Comparison of ENCODE assay signal across 8 cellular contexts in genomic region chr4:180665994-180666818, GRCh38.
DNase-seq lines count a peak whose midpoint lies in the region; ATAC-seq and TF ChIP-seq lines count a peak whose summit lies in the region.

No MANE protein-coding gene starts in this region.

- CTCF ChIA-PET in CD4-positive, alpha-beta T cell (lab: Charles Lee), result interaction anchor here (1.3 kb wide), 1 partner anchor 11 kb away, joined by 7 read pairs; no protein-coding TSS in a partner anchor

- no peaks in the 10 kb centered on the region for H3K36me3 Mint-ChIP-seq in CD4-positive, alpha-beta T cell (ENCODE audit: low read depth)

- intact Hi-C loops in CD4-positive, alpha-beta T cell (cut with DNase I, micrococcal nuclease), result no loop called here

- no peak for DNase-seq in CD4-positive, alpha-beta T cell
- DNase-seq in NB4 (ENCODE audit: low read depth), result peak; percentile 72
- peak; percentile 68 for DNase-seq in SKM-1 treated with dmso at 0.1 percent for 144 hours (lab: John Stamatoyannopoulos, UW; ENCODE audit: unreplicated experiment)
- peak; percentile 3 for DNase-seq in germinal center (ENCODE audit: low spot score)
- peak; percentile 5 for DNase-seq in stimulated activated CD4-positive, alpha-beta T cell treated with anti-CD3 and anti-CD28 coated beads, Interleukin-4, amount 100 ng/mL, for 24 hours
- no peak for DNase-seq in activated CD4-positive, CD25-positive, alpha-beta regulatory T cell treated with anti-CD3 and anti-CD28 coated beads, Interleukin-2, amount 50 U/mL, for 72 hours

- H3K9me3 ChIP-seq in CD4-positive, alpha-beta T cell (ENCODE audit: control insufficient read depth, low read length), result no peaks in the 10 kb centered on the region

- no peak for ATAC-seq in CD4-positive, alpha-beta T cell (ENCODE audit: poor library complexity)
- ATAC-seq in GM18505 (IDR thresholded peaks at IDR 0.05; ENCODE audit: unreplicated experiment), result peak; percentile 85
- peak; percentile 86 for ATAC-seq in HG02798 (IDR thresholded peaks at IDR 0.05; ENCODE audit: poor library complexity, unreplicated experiment)

- peak; percentile 25 for TF ChIP-seq CTCF in CD4-positive, alpha-beta T cell (IDR thresholded peaks at IDR 0.05)
- peak; percentile 62 for TF ChIP-seq CTCF in NB4 (IDR thresholded peaks at IDR 0.05; ENCODE audit: low read depth, low read length)

- no peak overlapping the region for H3K4me3 Mint-ChIP-seq in CD4-positive, alpha-beta T cell

- TF ChIP-seq POLR2A in GM18505 (IDR thresholded peaks at IDR 0.05; ENCODE audit: borderline replicate concordance, extremely low read depth, insufficient read depth, insufficient read length) (no peak), NB4 (IDR thresholded peaks at IDR 0.05; ENCODE audit: extremely low read depth, insufficient read length) (no peak)

- POLR2A ChIA-PET in CD4-positive, alpha-beta T cell (lab: Charles Lee), result no interaction called here

- H3K4me3 ChIP-seq in NB4 (ENCODE audit: low read depth, low read length), result no peak overlapping the region

- no peaks in the 10 kb centered on the region for H3K9me3 Mint-ChIP-seq in CD4-positive, alpha-beta T cell

- H3K4me1 Mint-ChIP-seq in CD4-positive, alpha-beta T cell (ENCODE audit: low read depth), result no peaks in the 10 kb centered on the region

- peaks cover 4% of the 10 kb centered on the region for H3K27me3 Mint-ChIP-seq in CD4-positive, alpha-beta T cell

- H3K27me3 ChIP-seq in CD4-positive, alpha-beta T cell (ENCODE audit: control insufficient read depth, insufficient read depth, low read length), result no peaks in the 10 kb centered on the region

- no peak overlapping the region for H3K27ac Mint-ChIP-seq in CD4-positive, alpha-beta T cell

- H3K27ac ChIP-seq in CD4-positive, alpha-beta T cell (ENCODE audit: low read depth, low read length), result no peak overlapping the region

Comparison
In these comparisons a context has a peak if more than half of its experiments do, and no peak if none do; other contexts are left out.
1. DNase-seq: peak in NB4 (single experiment), SKM-1 treated with dmso at 0.1 percent for 144 hours (single experiment), germinal center (single experiment) and stimulated activated CD4-positive, alpha-beta T cell treated with anti-CD3 and anti-CD28 coated beads, Interleukin-4, amount 100 ng/mL, for 24 hours (single experiment); none in CD4-positive, alpha-beta T cell (0 of 10) and activated CD4-positive, CD25-positive, alpha-beta regulatory T cell treated with anti-CD3 and anti-CD28 coated beads, Interleukin-2, amount 50 U/mL, for 72 hours (single experiment).